Comparison of ENCODE assay signal across 16 cellular contexts in the genomic region with DNA sequence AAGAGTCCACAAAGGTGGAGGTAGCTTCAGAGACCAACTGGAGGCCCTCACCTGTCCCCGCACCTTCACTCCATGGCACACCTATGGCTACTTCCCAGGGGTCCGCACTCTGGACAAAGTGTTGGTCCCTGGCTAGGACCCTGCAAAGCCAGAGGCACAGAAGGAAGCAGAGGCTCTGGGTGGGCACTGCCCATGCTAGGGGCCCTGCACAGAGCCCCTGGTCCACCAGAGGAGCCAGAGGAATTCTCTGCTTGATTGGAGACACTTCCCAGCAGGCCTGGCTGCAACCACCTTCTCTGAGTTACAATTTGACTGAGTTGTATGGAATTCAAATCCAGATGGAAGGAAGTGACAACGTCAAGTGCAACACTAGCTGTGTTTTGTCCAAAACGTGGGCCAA. TPM values are rescaled to one million over a fixed set of nuclear protein-coding genes. Genes with fewer than 3 reads are reported as not detected.
A peak's percentile ranks its signal among the peaks of the same experiment; 100 is the strongest.
DNase-seq lines count a peak whose midpoint lies in the region; FAIRE-seq and TF ChIP-seq lines count a peak whose summit lies in the region.
"Had no signal": no experiment of that assay in that cellular context is flagged by ENCODE, and none has a peak within 500 bp of the region (broad histone marks: within the 10 kb centered on the region; RNA-seq: fewer than 3 reads in every experiment).

No MANE protein-coding gene starts in this region.

- no peak overlapping the region for H3K27ac ChIP-seq in H1 (ENCODE audit: low read depth, low read length)
- H3K27ac ChIP-seq: 22Rv1, KMS-11, SJCRH30 had no signal

- H4K8ac ChIP-seq in H1 (ENCODE audit: extremely low read depth, insufficient read depth, low read length) = no peak overlapping the region

- no peaks in the 10 kb centered on the region for H3K9me3 Mint-ChIP-seq in activated CD4-positive, alpha-beta T cell treated with anti-CD3 and anti-CD28 coated beads, Interleukin-2, amount 10 ng/mL, durations not matched to agents 24 days and 14 days
- H3K9me3 Mint-ChIP-seq in IgD-negative memory B cell (no peaks in the 10 kb centered on the region), osteocyte (ENCODE audit: unreplicated experiment) (no peaks in the 10 kb centered on the region)
- H3K9me3 Mint-ChIP-seq: CD8-positive, alpha-beta T cell; H9 had no signal

- peaks cover 17% of the 10 kb centered on the region for H3K23me2 ChIP-seq in H1 (ENCODE audit: low read depth, low read length)

- TF ChIP-seq EP300 in H1 (IDR thresholded peaks at IDR 0.05; ENCODE audit: borderline replicate concordance in 1 of 2, low read depth in 2 of 2, low read length in 2 of 2) = no peak

- peak overlapping the region; percentile 50; the same call in 1 of the 2 replicates for H2BK12ac ChIP-seq in H1 (ENCODE audit: low read depth, low read length)

- H2BK120ac ChIP-seq in H1 (replicated peaks; ENCODE audit: low read depth, low read length) = no peak overlapping the region

- no peak overlapping the region for H2AK5ac ChIP-seq in H1 (ENCODE audit: low read depth, low read length)

- H3K18ac ChIP-seq in H1 (ENCODE audit: extremely low read depth, low read length) = no peak overlapping the region

- H3K27me3 ChIP-seq in H1 (replicated peaks in 1 of 4; ENCODE audit: control insufficient read depth in 3 of 4, extremely low read depth in 1 of 4, insufficient read depth in 3 of 4, low read length in 3 of 4) = no peaks in the 10 kb centered on the region

- no peak overlapping the region for H4K5ac ChIP-seq in H1 (ENCODE audit: insufficient read length, low read depth, low read length)

- no peak overlapping the region for H3K4me3 Mint-ChIP-seq in activated CD4-positive, alpha-beta T cell treated with anti-CD3 and anti-CD28 coated beads, Interleukin-2, amount 10 ng/mL, durations not matched to agents 24 days and 14 days
- peak overlapping the region; percentile 4 to 79 (median 49) for H3K4me3 Mint-ChIP-seq in IgD-negative memory B cell
- H3K4me3 Mint-ChIP-seq in osteocyte (ENCODE audit: unreplicated experiment) = peak overlapping the region; percentile 35
- H3K4me3 Mint-ChIP-seq: CD8-positive, alpha-beta T cell; H9 had no signal

- H2BK5ac ChIP-seq in H1 (ENCODE audit: low read depth, low read length) = no peak overlapping the region

- H4K20me1 ChIP-seq in H1 (replicated peaks in 1 of 2; ENCODE audit: control insufficient read depth in 1 of 2, insufficient read depth in 2 of 2, low read length in 2 of 2) = peaks cover 12 to 14% of the 10 kb centered on the region in 2 experiments

- H3K4me1 ChIP-seq in H1 (replicated peaks in 1 of 4; ENCODE audit: control insufficient read depth in 3 of 4, insufficient read depth in 4 of 4, low read length in 3 of 4) = peaks cover 0 to 15% (median 12%) of the 10 kb centered on the region in 4 experiments; a peak in 6 of 7 replicates
- H3K4me1 ChIP-seq: SJCRH30 had no signal

- POLR2A ChIA-PET in H1 (lab: Charles Lee; ENCODE audit: partially characterized antibody) = interaction anchor here (1.1 to 1.6 kb wide), 3 partner anchors 9 to 19 kb away, joined by 3 to 6 read pairs (median 3); no protein-coding TSS in a partner anchor

- intact Hi-C loops in activated CD4-positive, alpha-beta T cell treated with anti-CD3 and anti-CD28 coated beads, Interleukin-2, amount 10 ng/mL, durations not matched to agents 24 days and 14 days (cut with micrococcal nuclease) = no loop called here

- CTCF ChIA-PET in H1 (lab: Charles Lee; ENCODE audit: partially characterized antibody) = interaction anchor here (0.7 to 3.2 kb wide), 8 partner anchors 13 to 157 kb away, joined by 3 to 13 read pairs (median 3); a partner anchor contains a TSS

- no peak overlapping the region for H2BK20ac ChIP-seq in H1 (ENCODE audit: low read length)

- no peak overlapping the region for H3K14ac ChIP-seq in H1 (ENCODE audit: insufficient read length)

- H3K4me1 Mint-ChIP-seq in activated CD4-positive, alpha-beta T cell treated with anti-CD3 and anti-CD28 coated beads, Interleukin-2, amount 10 ng/mL, durations not matched to agents 24 days and 14 days = peaks cover 6% of the 10 kb centered on the region
- peaks cover 0 to 6% (median 0%) of the 10 kb centered on the region in 3 donors for H3K4me1 Mint-ChIP-seq in IgD-negative memory B cell
- peaks cover 3% of the 10 kb centered on the region for H3K4me1 Mint-ChIP-seq in osteocyte (ENCODE audit: unreplicated experiment)

- H2BK15ac ChIP-seq in H1 (ENCODE audit: low read length) = no peak overlapping the region

- TF ChIP-seq CTCF in H1 (IDR thresholded peaks at IDR 0.05; ENCODE audit: control extremely low read depth in 1 of 3, insufficient read depth in 1 of 3, low read depth in 1 of 3, low read length in 3 of 3) (no peak), osteocyte (IDR thresholded peaks at IDR 0.05) (no peak)

- H3K9me3 ChIP-seq in H1 (ENCODE audit: insufficient read depth in 2 of 2, low read depth in 1 of 2, low read length in 1 of 2) = no peaks in the 10 kb centered on the region
- H3K9me3 ChIP-seq: SJCRH30 had no signal

- no peak overlapping the region for H3K56ac ChIP-seq in H1 (replicated peaks; ENCODE audit: insufficient read length, low read depth, low read length)

- TF ChIP-seq RAD21 in H1 (IDR thresholded peaks at IDR 0.05 in 1 of 2, conservative IDR thresholded peaks at IDR 0.05 in 1 of 2; ENCODE audit: low read depth in 2 of 2, low read length in 2 of 2) = no peak

- no peak overlapping the region for H3K4ac ChIP-seq in H1 (replicated peaks; ENCODE audit: insufficient read length, low read depth, low read length)

- H3K4me3 ChIP-seq in H1 (ENCODE audit: extremely low read depth in 1 of 4, insufficient read depth in 2 of 4, low read depth in 3 of 4, low read length in 4 of 4) = no peak overlapping the region
- H3K4me3 ChIP-seq: SJCRH30 had no signal

- no peak overlapping the region for H3K4me2 ChIP-seq in H1 (ENCODE audit: insufficient read depth in 1 of 2, low read depth in 2 of 2, low read length in 2 of 2)
- H3K4me2 ChIP-seq: KMS-11 had no signal

- peaks cover 12% of the 10 kb centered on the region for H3K27me3 Mint-ChIP-seq in activated CD4-positive, alpha-beta T cell treated with anti-CD3 and anti-CD28 coated beads, Interleukin-2, amount 10 ng/mL, durations not matched to agents 24 days and 14 days
- no peaks in the 10 kb centered on the region for H3K27me3 Mint-ChIP-seq in IgD-negative memory B cell
- H3K27me3 Mint-ChIP-seq in osteocyte (ENCODE audit: unreplicated experiment) = no peaks in the 10 kb centered on the region

- H3K79me1 ChIP-seq in H1 (ENCODE audit: low read depth, low read length) = no peaks in the 10 kb centered on the region

- 89% methylated on average over 4 of the region's 4 CpGs; no CpG with 5 or more reads in 1 of the 2 experiments for WGBS in H1 (ENCODE audit: extremely low coverage in 1 of 2, insufficient coverage in 1 of 2, insufficient read length in 1 of 2, insufficient replicate concordance in 2 of 2, low coverage in 1 of 2, low lambda C conversion rate in 2 of 2, missing lambda C conversion rate in 1 of 2), 2 experiments

- H3K36me3 Mint-ChIP-seq in activated CD4-positive, alpha-beta T cell treated with anti-CD3 and anti-CD28 coated beads, Interleukin-2, amount 10 ng/mL, durations not matched to agents 24 days and 14 days (ENCODE audit: low read depth) = peaks cover 10% of the 10 kb centered on the region
- H3K36me3 Mint-ChIP-seq in IgD-negative memory B cell = no peaks in the 10 kb centered on the region
- peaks cover 8% of the 10 kb centered on the region for H3K36me3 Mint-ChIP-seq in osteocyte (ENCODE audit: unreplicated experiment)

- no peak overlapping the region for H3K9ac ChIP-seq in H1 (replicated peaks in 1 of 4; ENCODE audit: extremely low read depth in 1 of 4, low read depth in 3 of 4, low read length in 3 of 4)
- H3K9ac ChIP-seq: KMS-11 had no signal

- peak; percentile 58 for DNase-seq in activated CD4-positive, alpha-beta T cell treated with anti-CD3 and anti-CD28 coated beads, Interleukin-2, amount 10 ng/mL, durations not matched to agents 24 days and 14 days
- no peak for DNase-seq in activated CD4-positive, alpha-beta T cell treated with anti-CD3 and anti-CD28 coated beads, Interleukin-2, amount 50 U/mL, for 48 hours
- no peak for DNase-seq in H1 (ENCODE audit: low read depth in 1 of 2, low spot score in 2 of 2)
- no peak for DNase-seq in osteocyte (ENCODE audit: extremely low spot score, unreplicated experiment)
- no peak for DNase-seq in 8988T
- DNase-seq in GM12892 (ENCODE audit: insufficient read length) = no peak
- DNase-seq in GOT3 (lab: John Stamatoyannopoulos, UW) = no peak
- DNase-seq: H9, NCI-H1092 treated with DMSO at 0.1 percent for 48 hours, NCI-H1694, SJCRH30 had no signal

- no peak overlapping the region for H2AFZ ChIP-seq in H1 (ENCODE audit: low read length)

- peaks cover 13 to 15% of the 10 kb centered on the region in 2 experiments for H3K79me2 ChIP-seq in H1 (ENCODE audit: control insufficient read depth in 1 of 2, insufficient read depth in 2 of 2, low read length in 2 of 2)

- FAIRE-seq in H1 (lab: Jason Lieb, UNC) = no peak
- FAIRE-seq in GM12892 (lab: Jason Lieb, UNC) = no peak
- FAIRE-seq: RCC 7860 had no signal

- H3K23ac ChIP-seq in H1 (ENCODE audit: insufficient read length) = no peak overlapping the region

- no peak overlapping the region for H4K91ac ChIP-seq in H1 (replicated peaks; ENCODE audit: insufficient read length, low read length)

- H3K27ac Mint-ChIP-seq in activated CD4-positive, alpha-beta T cell treated with anti-CD3 and anti-CD28 coated beads, Interleukin-2, amount 10 ng/mL, durations not matched to agents 24 days and 14 days = no peak overlapping the region
- H3K27ac Mint-ChIP-seq in IgD-negative memory B cell (peak overlapping the region in 1 of 3 donors; percentile 72), osteocyte (ENCODE audit: unreplicated experiment) (no peak overlapping the region)
- H3K27ac Mint-ChIP-seq: CD8-positive, alpha-beta T cell had no signal

- no peaks in the 10 kb centered on the region for H3K36me3 ChIP-seq in H1 (ENCODE audit: control insufficient read depth in 2 of 4, insufficient read depth in 4 of 4, low read length in 3 of 4)
- H3K36me3 ChIP-seq: SJCRH30 had no signal

- TF ChIP-seq POLR2A in H1 (IDR thresholded peaks at IDR 0.05; ENCODE audit: control extremely low read depth in 1 of 2, low read depth in 2 of 2, low read length in 2 of 2) (no peak), GM12892 (IDR thresholded peaks at IDR 0.05; ENCODE audit: low read depth, low read length) (no peak)

RNA-seq across cellular contexts. Expression of a gene that starts 3.1 kb away (rescaled TPM):
- total RNA-seq in activated CD4-positive, alpha-beta T cell treated with anti-CD3 and anti-CD28 coated beads, Interleukin-2, amount 10 ng/mL, durations not matched to agents 24 days and 14 days = 40.7 and 41.1 TPM in 2 replicates
- 0.78 TPM for polyA plus RNA-seq in IgD-negative memory B cell
- 80.2 and 87.6 TPM in 2 replicates for total RNA-seq in H1 (2021; fragmentation: NEBNext Ultra II Directional; extraction: Animal tissue kit (Norgen Biotek cat#: 25700))
- polyA plus RNA-seq in H1 (2011; rRNA removed) = 8.3 and 14.5 TPM in 2 replicates
- 8.6 TPM for polyA plus RNA-seq in H1 (2011; cell fraction: cytosol; rRNA removed)
- polyA plus RNA-seq in H1 (2011; cell fraction: nucleus; rRNA removed) = 19.2 TPM
- 24.8 to 35.9 TPM (median 32.3 TPM) in 4 replicates for polyA plus RNA-seq in H1 (2012, experiment 1 of 2)
- 36.5 TPM for polyA plus RNA-seq in H1 (2012, experiment 2 of 2)
- 40.2 TPM for polyA plus RNA-seq in H1 (2013, experiment 1 of 2)
- polyA plus RNA-seq in H1 (2013, experiment 2 of 2) = 39.7 TPM
- 6.3 and 7.3 TPM in 2 replicates for polyA minus RNA-seq in H1 (2011; rRNA and poly(A)+ RNA removed)
- polyA minus RNA-seq in H1 (2011; cell fraction: cytosol; rRNA and poly(A)+ RNA removed) = 30.0 TPM
- polyA minus RNA-seq in H1 (2011; cell fraction: nucleus; rRNA and poly(A)+ RNA removed) = 27.1 TPM
- 131 and 132 TPM in 2 replicates for total RNA-seq in osteocyte
- 2.0 TPM for polyA plus RNA-seq in GM12892 (2012; ENCODE audit: missing spikeins)

RNA-seq across cellular contexts. Expression of a gene that starts 30.5 kb away (rescaled TPM):
- total RNA-seq in activated CD4-positive, alpha-beta T cell treated with anti-CD3 and anti-CD28 coated beads, Interleukin-2, amount 10 ng/mL, durations not matched to agents 24 days and 14 days = 55.8 and 60.3 TPM in 2 replicates
- polyA plus RNA-seq in IgD-negative memory B cell = 78.2 TPM
- 99.8 and 103 TPM in 2 replicates for total RNA-seq in H1 (2021; fragmentation: NEBNext Ultra II Directional; extraction: Animal tissue kit (Norgen Biotek cat#: 25700))
- 58.4 and 106 TPM in 2 replicates for polyA plus RNA-seq in H1 (2011; rRNA removed)
- 49.4 TPM for polyA plus RNA-seq in H1 (2011; cell fraction: cytosol; rRNA removed)
- 69.8 TPM for polyA plus RNA-seq in H1 (2011; cell fraction: nucleus; rRNA removed)
- polyA plus RNA-seq in H1 (2012, experiment 1 of 2) = 51.1 to 69.6 TPM (median 60.7 TPM) in 4 replicates
- 65.5 TPM for polyA plus RNA-seq in H1 (2012, experiment 2 of 2)
- polyA plus RNA-seq in H1 (2013, experiment 1 of 2) = 95.7 TPM
- 90.2 TPM for polyA plus RNA-seq in H1 (2013, experiment 2 of 2)
- polyA minus RNA-seq in H1 (2011; rRNA and poly(A)+ RNA removed) = 5.5 and 6.4 TPM in 2 replicates
- 32.8 TPM for polyA minus RNA-seq in H1 (2011; cell fraction: cytosol; rRNA and poly(A)+ RNA removed)
- polyA minus RNA-seq in H1 (2011; cell fraction: nucleus; rRNA and poly(A)+ RNA removed) = 18.1 TPM
- 85.1 and 90.4 TPM in 2 replicates for total RNA-seq in osteocyte
- polyA plus RNA-seq in GM12892 (2012; ENCODE audit: missing spikeins) = 4.9 TPM
